ENCODE assay signal across 1 cellular context in genomic region chr1:156475568-156476500, GRCh38.
TF ChIP-seq lines count a peak whose summit lies in the region.

No MANE protein-coding gene starts in this region.

TF ChIP-seq in HepG2, 621 proteins besides CTCF, POLR2A, EP300 and RAD21:
- TF ChIP-seq NCOR1 (IDR thresholded peaks at IDR 0.05; ENCODE audit: borderline replicate concordance, low read length) (peak; percentile 38; the same call in 1 of the 2 replicates), TBX3 (IDR thresholded peaks at IDR 0.05; ENCODE audit: borderline replicate concordance) (peak; percentile 86), ZNF292 (CRISPR knock-in tag; IDR thresholded peaks at IDR 0.05; ENCODE audit: borderline replicate concordance, low read depth) (no peak), NR2F1 (CRISPR knock-in tag; IDR thresholded peaks at IDR 0.05) (peak in 1 of 2 experiments; percentile 78; a peak in 2 of 4 replicates), RXRB (CRISPR knock-in tag; IDR thresholded peaks at IDR 0.05; ENCODE audit: borderline replicate concordance) (peak; percentile 44; the same call in 1 of the 2 replicates), TFDP2 (CRISPR knock-in tag; IDR thresholded peaks at IDR 0.05) (no peak), FOXP1 (IDR thresholded peaks at IDR 0.05) (no peak), FOXP1 (CRISPR knock-in tag; IDR thresholded peaks at IDR 0.05) (peak; percentile 46; the same call in 1 of the 2 replicates), NR2F6 (IDR thresholded peaks at IDR 0.05) (peak; percentile 65; the same call in 1 of the 2 replicates), NR2F6 (CRISPR knock-in tag; IDR thresholded peaks at IDR 0.05) (peak; percentile 76), BRD4 (CRISPR knock-in tag; IDR thresholded peaks at IDR 0.05) (no peak), ZNF407 (CRISPR knock-in tag; IDR thresholded peaks at IDR 0.05; ENCODE audit: not compliant biosample characterization) (no peak), NR2F2 (IDR thresholded peaks at IDR 0.05; ENCODE audit: borderline replicate concordance, low read depth) (peak; percentile 85), ZFX (CRISPR knock-in tag; IDR thresholded peaks at IDR 0.05; ENCODE audit: low read depth) (peak; percentile 28; the same call in 1 of the 2 replicates), HOXA7 (CRISPR knock-in tag; IDR thresholded peaks at IDR 0.05) (no peak), SALL1 (CRISPR knock-in tag; IDR thresholded peaks at IDR 0.05) (peak; percentile 48; the same call in 1 of the 2 replicates), TBX2 (CRISPR knock-in tag; IDR thresholded peaks at IDR 0.05; ENCODE audit: borderline replicate concordance) (peak; percentile 47; the same call in 1 of the 2 replicates), ZNF609 (CRISPR knock-in tag; IDR thresholded peaks at IDR 0.05; ENCODE audit: borderline replicate concordance) (peak; percentile 33; the same call in 1 of the 2 replicates), PAXIP1 (CRISPR knock-in tag; conservative IDR thresholded peaks at IDR 0.05) (peak; percentile 48), TEAD2 (CRISPR knock-in tag; IDR thresholded peaks at IDR 0.05) (no peak), ZNF687 (CRISPR knock-in tag; IDR thresholded peaks at IDR 0.05) (peak; percentile 38; the same call in 1 of the 2 replicates), SKI (IDR thresholded peaks at IDR 0.05; ENCODE audit: partially characterized antibody) (peak; percentile 36), RARA (CRISPR knock-in tag; IDR thresholded peaks at IDR 0.05) (peak; percentile 65), NR2C2 (CRISPR knock-in tag; IDR thresholded peaks at IDR 0.05; ENCODE audit: borderline replicate concordance) (peak; percentile 34; the same call in 1 of the 2 replicates), ZBTB37 (CRISPR knock-in tag; IDR thresholded peaks at IDR 0.05) (peak; percentile 69; the same call in 1 of the 2 replicates), ZNF747 (CRISPR knock-in tag; IDR thresholded peaks at IDR 0.05; ENCODE audit: borderline replicate concordance) (no peak), ZNF530 (CRISPR knock-in tag; IDR thresholded peaks at IDR 0.05; ENCODE audit: low read depth) (no peak)
